ENCODE assay signal across 1 cellular context in the genomic region with DNA sequence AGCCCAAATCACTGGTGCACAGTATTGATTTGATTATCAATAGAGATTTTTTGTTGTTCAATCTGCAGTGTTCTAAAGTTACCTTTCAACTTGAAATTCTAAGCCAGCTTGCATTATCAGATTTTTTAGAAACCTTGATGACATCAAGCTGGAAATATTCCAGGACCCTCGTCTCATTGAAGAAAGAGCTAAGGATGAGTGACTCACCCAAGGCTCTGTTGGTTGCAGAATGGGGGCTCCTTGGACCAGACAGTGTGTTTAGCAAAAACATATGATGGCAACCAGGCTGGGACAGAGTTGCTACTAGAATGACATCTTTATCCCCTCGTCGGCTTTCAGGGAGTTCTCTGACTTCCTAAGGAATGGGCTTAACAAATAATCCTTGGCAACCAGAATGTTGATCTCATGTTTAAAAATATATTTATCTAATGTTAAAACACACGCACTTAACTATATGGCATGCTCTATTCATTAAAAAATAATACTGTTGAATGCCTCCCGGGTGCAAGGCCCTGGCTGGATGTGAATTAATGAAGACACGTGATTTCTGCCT.
TF ChIP-seq lines count a peak whose summit lies in the region.

No MANE protein-coding gene starts in this region.

TF ChIP-seq in HepG2, 621 proteins besides CTCF, POLR2A, EP300 and RAD21 (continued from another document):
- TF ChIP-seq HDAC6 (IDR thresholded peaks at IDR 0.05; ENCODE audit: low read depth, low read length) (no peak), STAG1 (CRISPR knock-in tag; IDR thresholded peaks at IDR 0.05) (no peak), HOXA5 (CRISPR knock-in tag; IDR thresholded peaks at IDR 0.05) (no peak), ZNF629 (CRISPR knock-in tag; conservative IDR thresholded peaks at IDR 0.05) (no peak), ATM (IDR thresholded peaks at IDR 0.05; ENCODE audit: borderline replicate concordance) (no peak), ZNF138 (CRISPR knock-in tag; IDR thresholded peaks at IDR 0.05; ENCODE audit: low read depth) (no peak), KMT2A (CRISPR knock-in tag; IDR thresholded peaks at IDR 0.05) (no peak), ZNF83 (CRISPR knock-in tag; IDR thresholded peaks at IDR 0.05; ENCODE audit: borderline replicate concordance) (no peak), RBAK (CRISPR knock-in tag; IDR thresholded peaks at IDR 0.05) (no peak), ZFP62 (CRISPR knock-in tag; IDR thresholded peaks at IDR 0.05) (no peak), PITX1 (CRISPR knock-in tag; IDR thresholded peaks at IDR 0.05) (no peak), ZNF317 (CRISPR knock-in tag; IDR thresholded peaks at IDR 0.05) (no peak), ZSCAN25 (CRISPR knock-in tag; IDR thresholded peaks at IDR 0.05) (no peak)
- TF ChIP-seq, protein P1, sequence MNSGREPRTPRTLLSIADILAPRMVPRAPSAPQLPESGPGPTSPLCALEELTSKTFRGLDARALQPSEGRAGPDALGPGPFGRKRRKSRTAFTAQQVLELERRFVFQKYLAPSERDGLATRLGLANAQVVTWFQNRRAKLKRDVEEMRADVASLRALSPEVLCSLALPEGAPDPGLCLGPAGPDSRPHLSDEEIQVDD (CRISPR knock-in tag; IDR thresholded peaks at IDR 0.05; ENCODE audit: borderline replicate concordance) = no peak
- TF ChIP-seq, protein P2, sequence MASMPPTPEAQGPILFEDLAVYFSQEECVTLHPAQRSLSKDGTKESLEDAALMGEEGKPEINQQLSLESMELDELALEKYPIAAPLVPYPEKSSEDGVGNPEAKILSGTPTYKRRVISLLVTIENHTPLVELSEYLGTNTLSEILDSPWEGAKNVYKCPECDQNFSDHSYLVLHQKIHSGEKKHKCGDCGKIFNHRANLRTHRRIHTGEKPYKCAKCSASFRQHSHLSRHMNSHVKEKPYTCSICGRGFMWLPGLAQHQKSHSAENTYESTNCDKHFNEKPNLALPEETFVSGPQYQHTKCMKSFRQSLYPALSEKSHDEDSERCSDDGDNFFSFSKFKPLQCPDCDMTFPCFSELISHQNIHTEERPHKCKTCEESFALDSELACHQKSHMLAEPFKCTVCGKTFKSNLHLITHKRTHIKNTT (CRISPR knock-in tag; IDR thresholded peaks at IDR 0.05) = no peak
- TF ChIP-seq, protein P3, sequence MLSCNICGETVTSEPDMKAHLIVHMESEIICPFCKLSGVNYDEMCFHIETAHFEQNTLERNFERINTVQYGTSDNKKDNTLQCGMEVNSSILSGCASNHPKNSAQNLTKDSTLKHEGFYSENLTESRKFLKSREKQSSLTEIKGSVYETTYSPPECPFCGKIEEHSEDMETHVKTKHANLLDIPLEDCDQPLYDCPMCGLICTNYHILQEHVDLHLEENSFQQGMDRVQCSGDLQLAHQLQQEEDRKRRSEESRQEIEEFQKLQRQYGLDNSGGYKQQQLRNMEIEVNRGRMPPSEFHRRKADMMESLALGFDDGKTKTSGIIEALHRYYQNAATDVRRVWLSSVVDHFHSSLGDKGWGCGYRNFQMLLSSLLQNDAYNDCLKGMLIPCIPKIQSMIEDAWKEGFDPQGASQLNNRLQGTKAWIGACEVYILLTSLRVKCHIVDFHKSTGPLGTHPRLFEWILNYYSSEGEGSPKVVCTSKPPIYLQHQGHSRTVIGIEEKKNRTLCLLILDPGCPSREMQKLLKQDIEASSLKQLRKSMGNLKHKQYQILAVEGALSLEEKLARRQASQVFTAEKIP (CRISPR knock-in tag; IDR thresholded peaks at IDR 0.05; ENCODE audit: borderline replicate concordance) = no peak
